In the genomic region with DNA sequence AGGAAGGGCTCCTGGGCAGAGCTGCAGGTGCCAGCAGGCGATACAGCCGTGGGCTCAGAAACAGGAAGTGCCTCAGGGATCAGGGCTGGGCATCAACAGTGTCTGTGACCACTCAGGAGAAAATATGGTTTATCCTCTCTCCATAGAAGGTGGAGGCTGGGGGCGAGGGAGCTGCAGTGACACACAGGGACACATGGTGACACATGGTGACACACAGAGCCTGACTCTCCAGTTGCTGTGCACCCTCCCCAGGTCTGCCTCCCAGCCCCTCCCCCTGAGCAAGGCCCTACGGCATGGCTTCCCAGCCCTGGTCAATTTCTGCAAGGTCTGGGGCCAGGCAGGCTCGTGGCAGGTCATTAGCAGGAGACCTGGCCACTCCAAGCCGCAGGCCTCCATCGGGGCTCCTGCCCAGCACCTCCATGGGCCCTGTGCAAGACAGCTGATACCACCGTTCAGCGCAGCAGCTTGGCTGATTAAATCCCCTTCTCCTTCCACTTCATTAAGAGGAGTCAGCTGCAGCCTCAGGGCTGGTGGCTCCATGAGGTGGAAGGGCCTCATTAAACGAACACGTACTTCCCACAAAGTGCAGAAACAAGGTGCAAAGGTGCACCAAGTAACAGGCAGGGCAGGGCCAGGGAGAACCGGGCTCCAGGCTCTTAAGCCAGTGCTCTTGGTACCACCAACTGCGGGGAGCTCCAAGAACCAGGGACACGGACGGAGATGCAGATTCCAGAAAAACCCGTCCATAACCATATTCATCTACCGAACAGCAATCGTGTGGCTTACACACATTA, we compare ENCODE assay signal across 14 cellular contexts.
DNase-seq lines count a peak whose midpoint lies in the region; ATAC-seq and TF ChIP-seq lines count a peak whose summit lies in the region.
"Had no signal": no experiment of that assay in that cellular context is flagged by ENCODE, and none has a peak within 500 bp of the region (broad histone marks: within the 10 kb centered on the region; RNA-seq: fewer than 3 reads in every experiment).

No MANE protein-coding gene starts in this region.

- peak; percentile 42 for DNase-seq in ELR (ENCODE audit: low read depth)
- DNase-seq in NCI-H146 treated with DMSO at 0.1 percent for 48 hours (lab: John Stamatoyannopoulos, UW; ENCODE audit: unreplicated experiment) = peak; percentile 10
- no peak for DNase-seq in CD4-positive, alpha-beta T cell
- DNase-seq in GM03348 (ENCODE audit: low spot score) = no peak
- DNase-seq in activated T-cell treated with anti-CD3 and anti-CD28 coated beads, Interleukin-2, amount 50 U/mL, for 24 hours = no peak
- DNase-seq: activated CD8-positive, alpha-beta T cell treated with anti-CD3 and anti-CD28 coated beads for 36 hours; activated naive CD8-positive, alpha-beta T cell treated with anti-CD3 and anti-CD28 coated beads, Interleukin-2, amount 10 ng/mL, durations not matched to agents 7 days and 5 days; foreskin fibroblast; NCI-H226 had no signal

- H3K4me3 Mint-ChIP-seq in CD4-positive, alpha-beta T cell = no peak overlapping the region
- no peak overlapping the region for H3K4me3 Mint-ChIP-seq in activated T-cell treated with anti-CD3 and anti-CD28 coated beads, Interleukin-2, amount 50 U/mL, for 24 hours
- H3K4me3 Mint-ChIP-seq: activated CD8-positive, alpha-beta T cell treated with anti-CD3 and anti-CD28 coated beads for 36 hours; activated naive CD8-positive, alpha-beta T cell treated with anti-CD3 and anti-CD28 coated beads, Interleukin-2, amount 10 ng/mL, durations not matched to agents 7 days and 5 days had no signal

- CTCF ChIA-PET in CD4-positive, alpha-beta T cell (lab: Charles Lee) = no interaction called here

- no peaks in the 10 kb centered on the region for H3K9me3 ChIP-seq in muscle layer of colon (ENCODE audit: low read length)
- H3K9me3 ChIP-seq in CD4-positive, alpha-beta T cell (ENCODE audit: control insufficient read depth, low read length) = no peaks in the 10 kb centered on the region

- H3K27ac ChIP-seq in VCaP (peak overlapping the region; percentile 21), muscle layer of colon (ENCODE audit: low read depth, low read length) (peak overlapping the region; percentile 42)
- H3K27ac ChIP-seq in CD4-positive, alpha-beta T cell (ENCODE audit: low read depth, low read length) = no peak overlapping the region
- H3K27ac ChIP-seq: coronary artery, KMS-11, SK-N-MC had no signal

- no peak for TF ChIP-seq CTCF in VCaP (conservative IDR thresholded peaks at IDR 0.05)
- TF ChIP-seq CTCF in CD4-positive, alpha-beta T cell (IDR thresholded peaks at IDR 0.05) = no peak

- POLR2A ChIA-PET in CD4-positive, alpha-beta T cell (lab: Charles Lee) = no interaction called here

- no peaks in the 10 kb centered on the region for H3K36me3 ChIP-seq in muscle layer of colon (ENCODE audit: insufficient read depth, low read length)

- no peaks in the 10 kb centered on the region for H3K9me3 Mint-ChIP-seq in CD4-positive, alpha-beta T cell
- no peaks in the 10 kb centered on the region for H3K9me3 Mint-ChIP-seq in activated T-cell treated with anti-CD3 and anti-CD28 coated beads, Interleukin-2, amount 50 U/mL, for 24 hours
- H3K9me3 Mint-ChIP-seq: activated CD8-positive, alpha-beta T cell treated with anti-CD3 and anti-CD28 coated beads for 36 hours; activated naive CD8-positive, alpha-beta T cell treated with anti-CD3 and anti-CD28 coated beads, Interleukin-2, amount 10 ng/mL, durations not matched to agents 7 days and 5 days had no signal

- no peaks in the 10 kb centered on the region for H3K27me3 Mint-ChIP-seq in CD4-positive, alpha-beta T cell
- H3K27me3 Mint-ChIP-seq in activated T-cell treated with anti-CD3 and anti-CD28 coated beads, Interleukin-2, amount 50 U/mL, for 24 hours = no peaks in the 10 kb centered on the region
- H3K27me3 Mint-ChIP-seq: activated CD8-positive, alpha-beta T cell treated with anti-CD3 and anti-CD28 coated beads for 36 hours; activated naive CD8-positive, alpha-beta T cell treated with anti-CD3 and anti-CD28 coated beads, Interleukin-2, amount 10 ng/mL, durations not matched to agents 7 days and 5 days had no signal

- intact Hi-C loops in CD4-positive, alpha-beta T cell (cut with DNase I, micrococcal nuclease) = no loop called here

- H3K4me3 ChIP-seq in muscle layer of colon (ENCODE audit: low read depth in 1 of 2, low read length in 2 of 2) = no peak overlapping the region
- H3K4me3 ChIP-seq: coronary artery, SK-N-MC had no signal

- peaks cover 5% of the 10 kb centered on the region for H3K4me1 Mint-ChIP-seq in CD4-positive, alpha-beta T cell (ENCODE audit: low read depth)
- H3K4me1 Mint-ChIP-seq in activated T-cell treated with anti-CD3 and anti-CD28 coated beads, Interleukin-2, amount 50 U/mL, for 24 hours (ENCODE audit: low read depth) = peaks cover 6% of the 10 kb centered on the region
- H3K4me1 Mint-ChIP-seq: activated naive CD8-positive, alpha-beta T cell treated with anti-CD3 and anti-CD28 coated beads, Interleukin-2, amount 10 ng/mL, durations not matched to agents 7 days and 5 days had no signal

- no peak overlapping the region for H3K27ac Mint-ChIP-seq in CD4-positive, alpha-beta T cell
- H3K27ac Mint-ChIP-seq in activated T-cell treated with anti-CD3 and anti-CD28 coated beads, Interleukin-2, amount 50 U/mL, for 24 hours = no peak overlapping the region
- H3K27ac Mint-ChIP-seq: activated CD8-positive, alpha-beta T cell treated with anti-CD3 and anti-CD28 coated beads for 36 hours; activated naive CD8-positive, alpha-beta T cell treated with anti-CD3 and anti-CD28 coated beads, Interleukin-2, amount 10 ng/mL, durations not matched to agents 7 days and 5 days had no signal

- peaks cover 81% of the 10 kb centered on the region for H3K4me1 ChIP-seq in muscle layer of colon (ENCODE audit: insufficient read depth, low read length)

- no peak for ATAC-seq in CD4-positive, alpha-beta T cell (ENCODE audit: poor library complexity)
- ATAC-seq: activated CD8-positive, alpha-beta T cell treated with anti-CD3 and anti-CD28 coated beads for 36 hours had no signal

- no peaks in the 10 kb centered on the region for H3K36me3 Mint-ChIP-seq in CD4-positive, alpha-beta T cell (ENCODE audit: low read depth)
- H3K36me3 Mint-ChIP-seq in activated T-cell treated with anti-CD3 and anti-CD28 coated beads, Interleukin-2, amount 50 U/mL, for 24 hours (ENCODE audit: low read depth) = no peaks in the 10 kb centered on the region
- H3K36me3 Mint-ChIP-seq: activated naive CD8-positive, alpha-beta T cell treated with anti-CD3 and anti-CD28 coated beads, Interleukin-2, amount 10 ng/mL, durations not matched to agents 7 days and 5 days had no signal

- no peak overlapping the region for H3K9ac ChIP-seq in muscle layer of colon (ENCODE audit: low read length)
- H3K9ac ChIP-seq: KMS-11 had no signal

- no peaks in the 10 kb centered on the region for H3K27me3 ChIP-seq in muscle layer of colon (ENCODE audit: control insufficient read depth in 1 of 2, insufficient read depth in 2 of 2, low read length in 2 of 2)
- H3K27me3 ChIP-seq in CD4-positive, alpha-beta T cell (ENCODE audit: control insufficient read depth, insufficient read depth, low read length) = no peaks in the 10 kb centered on the region

Comparison
In these comparisons a context has a peak if more than half of its experiments do, and no peak if none do; other contexts are left out.
1. DNase-seq: peak in ELR (single experiment) and NCI-H146 treated with DMSO at 0.1 percent for 48 hours (single experiment); none in CD4-positive, alpha-beta T cell (0 of 10), GM03348 (single experiment) and activated T-cell treated with anti-CD3 and anti-CD28 coated beads, Interleukin-2, amount 50 U/mL, for 24 hours (single experiment).